1 cellular context compared by ENCODE assay signal in the genomic region with DNA sequence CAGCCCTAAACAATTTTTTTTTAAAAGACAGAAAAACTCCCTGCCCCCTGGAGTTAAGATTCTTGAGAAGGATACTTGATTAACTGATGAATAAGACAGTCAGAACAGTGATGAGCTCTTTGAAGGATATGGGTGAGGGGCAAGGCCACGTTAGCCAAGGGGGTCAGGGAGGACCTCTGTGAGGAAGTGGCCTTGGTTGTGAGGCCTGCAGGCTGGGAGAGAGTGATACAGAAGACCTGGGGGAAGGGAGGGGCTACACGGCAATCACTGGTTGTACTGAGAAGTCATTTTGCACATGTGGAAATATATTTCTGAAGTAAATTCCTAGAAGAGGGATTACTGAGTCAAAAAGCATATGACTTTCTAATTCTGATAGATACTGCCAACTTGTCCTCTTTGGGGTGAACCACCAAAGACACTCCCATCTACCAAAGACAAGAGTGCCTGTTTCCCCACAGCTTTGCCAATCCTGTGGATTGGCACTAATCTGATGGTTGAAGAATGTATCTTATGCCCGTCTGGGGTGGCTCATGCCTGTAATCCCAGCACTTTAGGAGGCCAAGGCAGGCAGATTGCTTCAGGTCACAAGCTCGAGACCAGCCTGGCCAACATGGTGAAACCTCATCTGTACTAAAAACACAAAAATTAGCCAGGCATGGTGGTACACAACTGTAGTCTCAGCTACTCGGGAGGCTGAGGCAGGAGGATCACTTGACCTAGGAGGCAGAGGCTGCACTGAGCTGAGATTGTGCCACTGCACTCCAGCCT.
TF ChIP-seq lines count a peak whose summit lies in the region.

No MANE protein-coding gene starts in this region.

TF ChIP-seq in K562, 482 proteins besides CTCF, POLR2A, EP300 and RAD21 (continued from another document):
- TF ChIP-seq ARID1B (IDR thresholded peaks at IDR 0.05) (peak; percentile 34; the same call in 1 of the 2 replicates), GABPB2 (CRISPR knock-in tag; conservative IDR thresholded peaks at IDR 0.05) (no peak), ZNF274 (IDR thresholded peaks at IDR 0.05; ENCODE audit: borderline replicate concordance, low read depth, low read length) (no peak), ZBTB7A (IDR thresholded peaks at IDR 0.05; ENCODE audit: borderline replicate concordance, control insufficient read depth, low read depth, low read length) (peak; percentile 47; the same call in 1 of the 2 replicates), ZNF121 (CRISPR knock-in tag; conservative IDR thresholded peaks at IDR 0.05) (no peak), CEBPG (CRISPR knock-in tag; IDR thresholded peaks at IDR 0.05) (no peak), CEBPG (tag; conservative IDR thresholded peaks at IDR 0.05 in 1 of 2, IDR thresholded peaks at IDR 0.05 in 1 of 2) (no peak), PHF20 (IDR thresholded peaks at IDR 0.05; ENCODE audit: partially characterized antibody) (no peak), SP2 (IDR thresholded peaks at IDR 0.05; ENCODE audit: extremely low read depth, low read depth, low read length, poor library complexity, severe bottlenecking) (no peak), ZNF175 (CRISPR knock-in tag; IDR thresholded peaks at IDR 0.05; ENCODE audit: low read depth) (no peak), ZNF785 (CRISPR knock-in tag; IDR thresholded peaks at IDR 0.05) (no peak), CHD4 (IDR thresholded peaks at IDR 0.05; ENCODE audit: insufficient read depth, insufficient replicate concordance, low read depth, low read length, poor library complexity, severe bottlenecking) (no peak), ZNF354B (CRISPR knock-in tag; IDR thresholded peaks at IDR 0.05) (no peak), SETDB1 (IDR thresholded peaks at IDR 0.05; ENCODE audit: low read length) (no peak), SPI1 (IDR thresholded peaks at IDR 0.05; ENCODE audit: borderline replicate concordance, low read depth, low read length) (peak; percentile 73; the same call in 1 of the 2 replicates), POLR3A (IDR thresholded peaks at IDR 0.05; ENCODE audit: borderline replicate concordance, extremely low read depth, insufficient read depth, insufficient read length) (no peak), SAFB (IDR thresholded peaks at IDR 0.05; ENCODE audit: borderline replicate concordance, low read depth, low read length) (no peak), ZNF197 (CRISPR knock-in tag; IDR thresholded peaks at IDR 0.05; ENCODE audit: low read depth) (no peak), ZNF143 (CRISPR knock-in tag; IDR thresholded peaks at IDR 0.05) (no peak)
- TF ChIP-seq, protein P1, sequence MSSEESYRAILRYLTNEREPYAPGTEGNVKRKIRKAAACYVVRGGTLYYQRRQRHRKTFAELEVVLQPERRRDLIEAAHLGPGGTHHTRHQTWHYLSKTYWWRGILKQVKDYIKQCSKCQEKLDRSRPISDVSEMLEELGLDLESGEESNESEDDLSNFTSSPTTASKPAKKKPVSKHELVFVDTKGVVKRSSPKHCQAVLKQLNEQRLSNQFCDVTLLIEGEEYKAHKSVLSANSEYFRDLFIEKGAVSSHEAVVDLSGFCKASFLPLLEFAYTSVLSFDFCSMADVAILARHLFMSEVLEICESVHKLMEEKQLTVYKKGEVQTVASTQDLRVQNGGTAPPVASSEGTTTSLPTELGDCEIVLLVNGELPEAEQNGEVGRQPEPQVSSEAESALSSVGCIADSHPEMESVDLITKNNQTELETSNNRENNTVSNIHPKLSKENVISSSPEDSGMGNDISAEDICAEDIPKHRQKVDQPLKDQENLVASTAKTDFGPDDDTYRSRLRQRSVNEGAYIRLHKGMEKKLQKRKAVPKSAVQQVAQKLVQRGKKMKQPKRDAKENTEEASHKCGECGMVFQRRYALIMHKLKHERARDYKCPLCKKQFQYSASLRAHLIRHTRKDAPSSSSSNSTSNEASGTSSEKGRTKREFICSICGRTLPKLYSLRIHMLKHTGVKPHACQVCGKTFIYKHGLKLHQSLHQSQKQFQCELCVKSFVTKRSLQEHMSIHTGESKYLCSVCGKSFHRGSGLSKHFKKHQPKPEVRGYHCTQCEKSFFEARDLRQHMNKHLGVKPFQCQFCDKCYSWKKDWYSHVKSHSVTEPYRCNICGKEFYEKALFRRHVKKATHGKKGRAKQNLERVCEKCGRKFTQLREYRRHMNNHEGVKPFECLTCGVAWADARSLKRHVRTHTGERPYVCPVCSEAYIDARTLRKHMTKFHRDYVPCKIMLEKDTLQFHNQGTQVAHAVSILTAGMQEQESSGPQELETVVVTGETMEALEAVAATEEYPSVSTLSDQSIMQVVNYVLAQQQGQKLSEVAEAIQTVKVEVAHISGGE (CRISPR knock-in tag; IDR thresholded peaks at IDR 0.05), result peak in 1 of 3 experiments; percentile 85; a peak in 2 of 6 replicates
- TF ChIP-seq, protein P2, sequence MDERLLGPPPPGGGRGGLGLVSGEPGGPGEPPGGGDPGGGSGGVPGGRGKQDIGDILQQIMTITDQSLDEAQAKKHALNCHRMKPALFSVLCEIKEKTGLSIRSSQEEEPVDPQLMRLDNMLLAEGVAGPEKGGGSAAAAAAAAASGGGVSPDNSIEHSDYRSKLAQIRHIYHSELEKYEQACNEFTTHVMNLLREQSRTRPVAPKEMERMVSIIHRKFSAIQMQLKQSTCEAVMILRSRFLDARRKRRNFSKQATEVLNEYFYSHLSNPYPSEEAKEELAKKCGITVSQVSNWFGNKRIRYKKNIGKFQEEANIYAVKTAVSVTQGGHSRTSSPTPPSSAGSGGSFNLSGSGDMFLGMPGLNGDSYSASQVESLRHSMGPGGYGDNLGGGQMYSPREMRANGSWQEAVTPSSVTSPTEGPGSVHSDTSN (CRISPR knock-in tag; IDR thresholded peaks at IDR 0.05; ENCODE audit: low read depth), result no peak
- TF ChIP-seq, protein P2 (tag; conservative IDR thresholded peaks at IDR 0.05; ENCODE audit: low read depth), result no peak
- TF ChIP-seq, protein P3, sequence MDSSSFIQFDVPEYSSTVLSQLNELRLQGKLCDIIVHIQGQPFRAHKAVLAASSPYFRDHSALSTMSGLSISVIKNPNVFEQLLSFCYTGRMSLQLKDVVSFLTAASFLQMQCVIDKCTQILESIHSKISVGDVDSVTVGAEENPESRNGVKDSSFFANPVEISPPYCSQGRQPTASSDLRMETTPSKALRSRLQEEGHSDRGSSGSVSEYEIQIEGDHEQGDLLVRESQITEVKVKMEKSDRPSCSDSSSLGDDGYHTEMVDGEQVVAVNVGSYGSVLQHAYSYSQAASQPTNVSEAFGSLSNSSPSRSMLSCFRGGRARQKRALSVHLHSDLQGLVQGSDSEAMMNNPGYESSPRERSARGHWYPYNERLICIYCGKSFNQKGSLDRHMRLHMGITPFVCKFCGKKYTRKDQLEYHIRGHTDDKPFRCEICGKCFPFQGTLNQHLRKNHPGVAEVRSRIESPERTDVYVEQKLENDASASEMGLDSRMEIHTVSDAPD (CRISPR knock-in tag; IDR thresholded peaks at IDR 0.05), result no peak
- TF ChIP-seq, protein P4, sequence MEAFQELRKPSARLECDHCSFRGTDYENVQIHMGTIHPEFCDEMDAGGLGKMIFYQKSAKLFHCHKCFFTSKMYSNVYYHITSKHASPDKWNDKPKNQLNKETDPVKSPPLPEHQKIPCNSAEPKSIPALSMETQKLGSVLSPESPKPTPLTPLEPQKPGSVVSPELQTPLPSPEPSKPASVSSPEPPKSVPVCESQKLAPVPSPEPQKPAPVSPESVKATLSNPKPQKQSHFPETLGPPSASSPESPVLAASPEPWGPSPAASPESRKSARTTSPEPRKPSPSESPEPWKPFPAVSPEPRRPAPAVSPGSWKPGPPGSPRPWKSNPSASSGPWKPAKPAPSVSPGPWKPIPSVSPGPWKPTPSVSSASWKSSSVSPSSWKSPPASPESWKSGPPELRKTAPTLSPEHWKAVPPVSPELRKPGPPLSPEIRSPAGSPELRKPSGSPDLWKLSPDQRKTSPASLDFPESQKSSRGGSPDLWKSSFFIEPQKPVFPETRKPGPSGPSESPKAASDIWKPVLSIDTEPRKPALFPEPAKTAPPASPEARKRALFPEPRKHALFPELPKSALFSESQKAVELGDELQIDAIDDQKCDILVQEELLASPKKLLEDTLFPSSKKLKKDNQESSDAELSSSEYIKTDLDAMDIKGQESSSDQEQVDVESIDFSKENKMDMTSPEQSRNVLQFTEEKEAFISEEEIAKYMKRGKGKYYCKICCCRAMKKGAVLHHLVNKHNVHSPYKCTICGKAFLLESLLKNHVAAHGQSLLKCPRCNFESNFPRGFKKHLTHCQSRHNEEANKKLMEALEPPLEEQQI (IDR thresholded peaks at IDR 0.05), result no peak
